ENCODE assay signal across 9 cellular contexts in genomic region chr1:231604276-231604621, GRCh38. TPM values are rescaled to one million over a fixed set of nuclear protein-coding genes. Genes with fewer than 3 reads are reported as not detected.
A peak's percentile ranks its signal among the peaks of the same experiment; 100 is the strongest.
DNase-seq lines count a peak whose midpoint lies in the region; ATAC-seq and TF ChIP-seq lines count a peak whose summit lies in the region.
"Had no signal": no experiment of that assay in that cellular context is flagged by ENCODE, and none has a peak within 500 bp of the region (broad histone marks: within the 10 kb centered on the region; RNA-seq: fewer than 3 reads in every experiment).

No MANE protein-coding gene starts in this region.

- H3K23ac ChIP-seq in H9 (ENCODE audit: insufficient read length, low read depth, low read length) (no peak overlapping the region), mesenchymal stem cell (ENCODE audit: low read length in 2 of 2) (no peak overlapping the region)

- H3K79me1 ChIP-seq in H9 (ENCODE audit: insufficient read depth, low read depth, low read length, poor library complexity, severe bottlenecking) = no peaks in the 10 kb centered on the region
- no peaks in the 10 kb centered on the region for H3K79me1 ChIP-seq in mesenchymal stem cell (replicated peaks; ENCODE audit: low read length, poor library complexity, severe bottlenecking)

- H3K9ac ChIP-seq in H9 (ENCODE audit: extremely low read depth, insufficient read length, low read length) (no peak overlapping the region), mesenchymal stem cell (ENCODE audit: low read length) (no peak overlapping the region)

- H2BK20ac ChIP-seq in H9 (ENCODE audit: low read depth, low read length, poor library complexity, severe bottlenecking) = no peak overlapping the region

- no peaks in the 10 kb centered on the region for H3K23me2 ChIP-seq in H9 (ENCODE audit: insufficient read length, low read depth, low read length, poor library complexity, severe bottlenecking)

- H2BK120ac ChIP-seq in H9 (ENCODE audit: low read depth, low read length, poor library complexity, severe bottlenecking) (no peak overlapping the region), mesenchymal stem cell (ENCODE audit: low read depth, low read length) (no peak overlapping the region)

- H2AFZ ChIP-seq in H9 (ENCODE audit: low read length) (no peak overlapping the region), mesenchymal stem cell (ENCODE audit: low read depth, low read length) (no peak overlapping the region)

- H3K27ac ChIP-seq in C4-2B (no peak overlapping the region), H9 (ENCODE audit: insufficient read length, low read depth, low read length) (no peak overlapping the region), mesenchymal stem cell (ENCODE audit: low read length, poor library complexity, severe bottlenecking) (no peak overlapping the region)
- H3K27ac ChIP-seq in naive thymus-derived CD4-positive, alpha-beta T cell (ENCODE audit: low read depth, low read length) = peak overlapping the region; percentile 70

- peaks cover 10 to 12% of the 10 kb centered on the region in 2 experiments for H3K4me1 Mint-ChIP-seq in H9
- H3K4me1 Mint-ChIP-seq in activated naive CD8-positive, alpha-beta T cell treated with anti-CD3 and anti-CD28 coated beads for 36 hours = peaks cover 6% of the 10 kb centered on the region
- H3K4me1 Mint-ChIP-seq in naive thymus-derived CD4-positive, alpha-beta T cell = peaks cover 8 to 19% (median 11%) of the 10 kb centered on the region in 7 donors

- DNase-seq in H9 (no peak), erythroblast (lab: John Stamatoyannopoulos, UW) (no peak), epidermal melanocyte (ENCODE audit: insufficient read length, low spot score) (no peak), mesenchymal stem cell (no peak), DMS79 treated with DMSO at 0.1 percent for 48 hours (lab: John Stamatoyannopoulos, UW) (no peak)
- no peak for DNase-seq in activated naive CD8-positive, alpha-beta T cell treated with anti-CD3 and anti-CD28 coated beads for 36 hours
- no peak for DNase-seq in naive thymus-derived CD4-positive, alpha-beta T cell
- DNase-seq: gastrocnemius medialis had no signal

- peak; percentile 53 for TF ChIP-seq CTCF in C4-2B (conservative IDR thresholded peaks at IDR 0.05)
- TF ChIP-seq CTCF in H9 (conservative IDR thresholded peaks at IDR 0.05) = peak; percentile 13; the same call in 1 of the 3 replicates

- no peaks in the 10 kb centered on the region for H3K36me3 ChIP-seq in naive thymus-derived CD4-positive, alpha-beta T cell (ENCODE audit: control insufficient read depth in 2 of 3, insufficient read depth in 3 of 3, low read length in 3 of 3)
- no peaks in the 10 kb centered on the region for H3K36me3 ChIP-seq in mesenchymal stem cell (ENCODE audit: control insufficient read depth in 1 of 2, insufficient read depth in 2 of 2, low read depth in 1 of 2, low read length in 2 of 2)
- H3K36me3 ChIP-seq: gastrocnemius medialis had no signal

- H3K18ac ChIP-seq in H9 (ENCODE audit: insufficient read length, low read depth, low read length) = no peak overlapping the region
- H3K18ac ChIP-seq in mesenchymal stem cell (ENCODE audit: low read depth in 1 of 2, low read length in 2 of 2) = no peak overlapping the region

- no peak overlapping the region for H3T11ph ChIP-seq in H9 (ENCODE audit: low read length)

- no CpG with 5 or more reads among the region's 2 CpGs for WGBS in H9 (ENCODE audit: extremely low coverage, insufficient read length, low lambda C conversion rate)
- no CpG with 5 or more reads among the region's 2 CpGs for WGBS in mesenchymal stem cell

- no peaks in the 10 kb centered on the region for H3K79me2 ChIP-seq in H9 (ENCODE audit: insufficient read depth, low read length)

- intact Hi-C loops in naive thymus-derived CD4-positive, alpha-beta T cell (cut with micrococcal nuclease) = loop anchor here (1.0 to 10.0 kb wide), 12 partner anchors 8 to 689 kb away; partner anchors contain the start of genes EGLN1 (in 1 of the 2), FAM89A (in 1 of the 2), GNPAT (in 1 of the 2) and SPRTN (in 1 of the 2)

- POLR2A ChIA-PET in naive thymus-derived CD4-positive, alpha-beta T cell (lab: Charles Lee) = no interaction called here

- H3K9me3 ChIP-seq in H9 (ENCODE audit: control insufficient read depth, low read depth, low read length) (no peaks in the 10 kb centered on the region), mesenchymal stem cell (ENCODE audit: control insufficient read depth, low read length) (no peaks in the 10 kb centered on the region)
- H3K9me3 ChIP-seq in naive thymus-derived CD4-positive, alpha-beta T cell (ENCODE audit: control insufficient read depth in 2 of 3, low read length in 3 of 3) = no peaks in the 10 kb centered on the region
- H3K9me3 ChIP-seq: gastrocnemius medialis had no signal

- H3K27me3 ChIP-seq in H9 (ENCODE audit: insufficient read depth, low read length) (no peaks in the 10 kb centered on the region), mesenchymal stem cell (ENCODE audit: control insufficient read depth in 1 of 2, insufficient read depth in 1 of 2, low read length in 2 of 2) (no peaks in the 10 kb centered on the region)
- H3K27me3 ChIP-seq in naive thymus-derived CD4-positive, alpha-beta T cell (ENCODE audit: control insufficient read depth in 2 of 2, insufficient read depth in 2 of 2, low read length in 2 of 2) = no peaks in the 10 kb centered on the region
- H3K27me3 ChIP-seq: gastrocnemius medialis had no signal

- no peak overlapping the region for H4K5ac ChIP-seq in H9 (ENCODE audit: insufficient read length, low read depth, low read length)

- no peak for TF ChIP-seq POLR2A in erythroblast (IDR thresholded peaks at IDR 0.05; ENCODE audit: low read length)

- no peak overlapping the region for H3K4me3 ChIP-seq in naive thymus-derived CD4-positive, alpha-beta T cell (ENCODE audit: low read length)
- H3K4me3 ChIP-seq in mesenchymal stem cell (ENCODE audit: insufficient read depth in 1 of 2, low read depth in 1 of 2, low read length in 2 of 2) = no peak overlapping the region

- H3K4ac ChIP-seq in H9 (ENCODE audit: low read depth, low read length) (no peak overlapping the region), mesenchymal stem cell (ENCODE audit: low read depth in 1 of 2, low read length in 2 of 2) (no peak overlapping the region)

- peaks cover 34% of the 10 kb centered on the region for H3K27me3 Mint-ChIP-seq in H9 (ENCODE audit: low read depth)
- no peaks in the 10 kb centered on the region for H3K27me3 Mint-ChIP-seq in activated naive CD8-positive, alpha-beta T cell treated with anti-CD3 and anti-CD28 coated beads for 36 hours
- H3K27me3 Mint-ChIP-seq in naive thymus-derived CD4-positive, alpha-beta T cell = peaks cover 0 to 21% (median 0%) of the 10 kb centered on the region in 5 donors

- H2BK12ac ChIP-seq in H9 (ENCODE audit: insufficient read length, low read depth, low read length) (no peak overlapping the region), mesenchymal stem cell (ENCODE audit: low read length in 2 of 2) (no peak overlapping the region)

- H3K56ac ChIP-seq in H9 (ENCODE audit: insufficient read length, low read depth, low read length) = no peak overlapping the region

- H4K8ac ChIP-seq in H9 (replicated peaks; ENCODE audit: insufficient read length, low read depth, low read length) = no peak overlapping the region
- H4K8ac ChIP-seq in mesenchymal stem cell (ENCODE audit: low read length) = no peak overlapping the region

- no peaks in the 10 kb centered on the region; a peak in 1 of 5 replicates for H3K9me3 Mint-ChIP-seq in H9
- H3K9me3 Mint-ChIP-seq in activated naive CD8-positive, alpha-beta T cell treated with anti-CD3 and anti-CD28 coated beads for 36 hours = no peaks in the 10 kb centered on the region
- H3K9me3 Mint-ChIP-seq in naive thymus-derived CD4-positive, alpha-beta T cell = no peaks in the 10 kb centered on the region

- H4K91ac ChIP-seq in H9 (ENCODE audit: insufficient read length, low read depth, low read length) (no peak overlapping the region), mesenchymal stem cell (ENCODE audit: low read length) (no peak overlapping the region)

- no peak overlapping the region for H3K4me3 Mint-ChIP-seq in H9
- no peak overlapping the region for H3K4me3 Mint-ChIP-seq in activated naive CD8-positive, alpha-beta T cell treated with anti-CD3 and anti-CD28 coated beads for 36 hours
- peak overlapping the region in 7 of 10 donors; percentile 77 to 98 (median 94) for H3K4me3 Mint-ChIP-seq in naive thymus-derived CD4-positive, alpha-beta T cell

- H3K36me3 Mint-ChIP-seq in H9 (ENCODE audit: insufficient read depth in 1 of 3, low read depth in 3 of 3) = no peaks in the 10 kb centered on the region; a peak in 1 of 7 replicates
- H3K36me3 Mint-ChIP-seq in activated naive CD8-positive, alpha-beta T cell treated with anti-CD3 and anti-CD28 coated beads for 36 hours = no peaks in the 10 kb centered on the region
- H3K36me3 Mint-ChIP-seq in naive thymus-derived CD4-positive, alpha-beta T cell = peaks cover 0 to under 1% (median 0%) of the 10 kb centered on the region in 5 donors

- no peak overlapping the region for H2BK5ac ChIP-seq in H9 (ENCODE audit: insufficient read length, low read length)
- H2BK5ac ChIP-seq in mesenchymal stem cell (ENCODE audit: low read depth, low read length, poor library complexity, severe bottlenecking) = no peak overlapping the region

- H3K14ac ChIP-seq in H9 (ENCODE audit: insufficient read depth, low read length) (no peak overlapping the region), mesenchymal stem cell (ENCODE audit: low read length in 2 of 2) (no peak overlapping the region)

- CTCF ChIA-PET in naive thymus-derived CD4-positive, alpha-beta T cell (lab: Charles Lee) = interaction anchor here (0.7 to 1.2 kb wide), 2 partner anchors 65 to 247 kb away, joined by 3 to 10 read pairs; no protein-coding TSS in a partner anchor

- no peak overlapping the region for H2BK15ac ChIP-seq in H9 (ENCODE audit: low read depth, low read length)
- H2BK15ac ChIP-seq in mesenchymal stem cell (ENCODE audit: low read depth, poor library complexity, severe bottlenecking) = no peak overlapping the region

- H3K4me2 ChIP-seq in H9 (ENCODE audit: insufficient read depth, insufficient read length, low read length) = no peak overlapping the region
- H3K4me2 ChIP-seq in mesenchymal stem cell (ENCODE audit: low read length, poor library complexity, severe bottlenecking) = no peak overlapping the region

- no peak for ATAC-seq in naive thymus-derived CD4-positive, alpha-beta T cell

- H2AK5ac ChIP-seq in H9 (ENCODE audit: insufficient read length, low read length) (no peak overlapping the region), mesenchymal stem cell (ENCODE audit: low read length, severe bottlenecking) (no peak overlapping the region)

- H3K27ac Mint-ChIP-seq in H9 = no peak overlapping the region
- peak overlapping the region; percentile 76 for H3K27ac Mint-ChIP-seq in activated naive CD8-positive, alpha-beta T cell treated with anti-CD3 and anti-CD28 coated beads for 36 hours
- peak overlapping the region in 8 of 9 donors; percentile 85 to 96 (median 88) for H3K27ac Mint-ChIP-seq in naive thymus-derived CD4-positive, alpha-beta T cell

- H3K4me1 ChIP-seq in H9 (ENCODE audit: insufficient read depth, low read length) = peaks cover 2% of the 10 kb centered on the region; the same call in 1 of the 2 replicates
- H3K4me1 ChIP-seq in naive thymus-derived CD4-positive, alpha-beta T cell (ENCODE audit: control insufficient read depth in 2 of 2, insufficient read depth in 2 of 2, low read length in 2 of 2) = no peaks in the 10 kb centered on the region
- peaks cover 2% of the 10 kb centered on the region for H3K4me1 ChIP-seq in mesenchymal stem cell (ENCODE audit: control insufficient read depth, insufficient read depth, low read depth, low read length)

- H4K20me1 ChIP-seq in H9 (ENCODE audit: control insufficient read depth, insufficient read depth, insufficient read length) = no peaks in the 10 kb centered on the region

RNA-seq across cellular contexts. Expression of gene DISC1, which starts 22.3 kb away (rescaled TPM):
- 2.1 and 2.5 TPM in 2 replicates for total RNA-seq in H9 (2021)
- 1 to 10 TPM; 1.7 to 2.0 TPM for total RNA-seq in activated naive CD8-positive, alpha-beta T cell treated with anti-CD3 and anti-CD28 coated beads for 36 hours
- total RNA-seq in naive thymus-derived CD4-positive, alpha-beta T cell = 10 to 100 TPM; 17.1 to 33.8 (median 23.5) TPM
- 1 to 10 TPM; 7.8 to 9.0 TPM for polyA plus RNA-seq in naive thymus-derived CD4-positive, alpha-beta T cell
- polyA plus RNA-seq in mesenchymal stem cell (2013, experiment 1 of 2) = 5.1 TPM
- polyA plus RNA-seq in mesenchymal stem cell (2013, experiment 2 of 2) = 4.9 TPM

Comparison
In these comparisons a context has a peak if more than half of its experiments do, and no peak if none do; other contexts are left out.
1. H3K27ac Mint-ChIP-seq: peak in activated naive CD8-positive, alpha-beta T cell treated with anti-CD3 and anti-CD28 coated beads for 36 hours (single experiment) and naive thymus-derived CD4-positive, alpha-beta T cell (8 of 9); none in H9 (0 of 3).
2. H3K4me3 Mint-ChIP-seq: peak in naive thymus-derived CD4-positive, alpha-beta T cell (7 of 10); none in H9 (0 of 2) and activated naive CD8-positive, alpha-beta T cell treated with anti-CD3 and anti-CD28 coated beads for 36 hours (single experiment).